Comparison of ENCODE assay signal across 12 cellular contexts in the genomic region with DNA sequence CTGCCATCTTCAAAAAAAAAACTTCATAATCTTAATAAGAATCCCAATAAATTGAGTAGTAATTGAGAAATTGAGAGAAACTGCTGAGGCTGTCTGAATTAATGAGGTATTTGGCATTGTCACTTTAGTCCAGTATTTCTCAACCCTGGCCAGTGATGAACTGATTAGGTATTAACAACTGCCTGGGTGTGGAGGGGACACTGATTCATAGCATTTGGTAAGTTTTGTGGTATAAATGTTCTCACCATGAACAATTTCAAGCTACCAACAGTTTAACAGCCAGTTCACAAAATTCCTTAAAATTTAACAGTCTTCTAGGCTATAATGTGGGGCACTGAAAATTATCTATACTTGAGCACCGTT. TPM values are rescaled to one million over a fixed set of nuclear protein-coding genes. Genes with fewer than 3 reads are reported as not detected.
DNase-seq lines count a peak whose midpoint lies in the region; ATAC-seq and TF ChIP-seq lines count a peak whose summit lies in the region.
"Had no signal": no experiment of that assay in that cellular context is flagged by ENCODE, and none has a peak within 500 bp of the region (broad histone marks: within the 10 kb centered on the region; RNA-seq: fewer than 3 reads in every experiment).

No MANE protein-coding gene starts in this region.

- peak overlapping the region in 1 of 2 experiments; percentile 42; a peak in 2 of 4 replicates for H3K27ac ChIP-seq in SK-N-SH (ENCODE audit: low read depth in 2 of 2, low read length in 1 of 2)
- peak overlapping the region; percentile 4 to 87 for H3K27ac ChIP-seq in coronary artery
- peak overlapping the region; percentile 93 for H3K27ac ChIP-seq in mesenchymal stem cell (ENCODE audit: low read length, poor library complexity, severe bottlenecking)
- H3K27ac ChIP-seq in vagina = no peak overlapping the region
- H3K27ac ChIP-seq: 22Rv1, VCaP had no signal

- TF ChIP-seq EP300 in SK-N-SH (IDR thresholded peaks at IDR 0.05; ENCODE audit: borderline replicate concordance in 1 of 2, low read depth in 1 of 2, low read length in 1 of 2) = no peak

- no peak overlapping the region for H2BK5ac ChIP-seq in mesenchymal stem cell (ENCODE audit: low read depth, low read length, poor library complexity, severe bottlenecking)

- no peaks in the 10 kb centered on the region for H3K9me2 ChIP-seq in SK-N-SH

- peak overlapping the region; percentile 65 for H3K4me2 ChIP-seq in SK-N-SH
- H3K4me2 ChIP-seq in mesenchymal stem cell (ENCODE audit: low read length, poor library complexity, severe bottlenecking) = no peak overlapping the region

- H3K79me1 ChIP-seq in mesenchymal stem cell (replicated peaks; ENCODE audit: low read length, poor library complexity, severe bottlenecking) = peaks cover 15% of the 10 kb centered on the region

- peak overlapping the region in 1 of 2 experiments; percentile 13; a peak in 1 of 4 replicates for H3K4me3 ChIP-seq in SK-N-SH (ENCODE audit: low read depth in 2 of 2, low read length in 1 of 2)
- H3K4me3 ChIP-seq in coronary artery = peak overlapping the region; percentile 65
- H3K4me3 ChIP-seq in mesenchymal stem cell (ENCODE audit: insufficient read depth in 1 of 2, low read depth in 1 of 2, low read length in 2 of 2) = peak overlapping the region in 1 of 2 experiments; percentile 73
- H3K4me3 ChIP-seq in vagina = peak overlapping the region; percentile 36 to 42

- H3K27me3 ChIP-seq in SK-N-SH (ENCODE audit: insufficient read depth) = no peaks in the 10 kb centered on the region
- no peaks in the 10 kb centered on the region for H3K27me3 ChIP-seq in mesenchymal stem cell (ENCODE audit: control insufficient read depth in 1 of 2, insufficient read depth in 1 of 2, low read length in 2 of 2)
- H3K27me3 ChIP-seq in vagina = no peaks in the 10 kb centered on the region

- no peak for ATAC-seq in SK-N-SH treated with all-trans-retinoic acid at 6 μM for 48 hours
- no peak for ATAC-seq in GM18505 (IDR thresholded peaks at IDR 0.05; ENCODE audit: unreplicated experiment)

- H3K9me3 ChIP-seq in SK-N-SH = no peaks in the 10 kb centered on the region
- peaks cover 8% of the 10 kb centered on the region for H3K9me3 ChIP-seq in mesenchymal stem cell (ENCODE audit: control insufficient read depth, low read length)
- H3K9me3 ChIP-seq in vagina = no peaks in the 10 kb centered on the region

- no peak overlapping the region for H3K14ac ChIP-seq in mesenchymal stem cell (ENCODE audit: low read length in 2 of 2)

- TF ChIP-seq POLR2A in vagina (IDR thresholded peaks at IDR 0.05) = no peak
- TF ChIP-seq POLR2A in erythroblast (IDR thresholded peaks at IDR 0.05; ENCODE audit: low read length) = no peak
- TF ChIP-seq POLR2A in GM18505 (IDR thresholded peaks at IDR 0.05; ENCODE audit: borderline replicate concordance, extremely low read depth, insufficient read depth, insufficient read length) = no peak

- H2BK12ac ChIP-seq in mesenchymal stem cell (ENCODE audit: low read length in 2 of 2) = no peak overlapping the region

- DNase-seq in SK-N-SH (no peak), coronary artery (ENCODE audit: low spot score) (no peak), mesenchymal stem cell (peak; percentile 63), vagina (ENCODE audit: extremely low spot score in 2 of 2) (no peak), erythroblast (lab: John Stamatoyannopoulos, UW) (no peak)
- DNase-seq in stimulated activated CD4-positive, alpha-beta T cell treated with anti-CD3 and anti-CD28 coated beads, Interleukin-4, amount 100 ng/mL, for 4 hours = no peak
- DNase-seq: GDM1, NCI-H187 treated with DMSO at 0.1 percent for 48 hours had no signal

- H3K36me3 ChIP-seq in SK-N-SH (replicated peaks in 1 of 2; ENCODE audit: control insufficient read depth in 1 of 2, insufficient read depth in 2 of 2, low read length in 1 of 2) (no peaks in the 10 kb centered on the region), mesenchymal stem cell (ENCODE audit: control insufficient read depth in 1 of 2, insufficient read depth in 2 of 2, low read depth in 1 of 2, low read length in 2 of 2) (no peaks in the 10 kb centered on the region), vagina (no peaks in the 10 kb centered on the region)

- no peak overlapping the region for H3K4ac ChIP-seq in mesenchymal stem cell (ENCODE audit: low read depth in 1 of 2, low read length in 2 of 2)

- H2AFZ ChIP-seq in SK-N-SH (ENCODE audit: low read depth) (peak overlapping the region; percentile 33), mesenchymal stem cell (ENCODE audit: low read depth, low read length) (no peak overlapping the region)

- H4K8ac ChIP-seq in mesenchymal stem cell (ENCODE audit: low read length) = no peak overlapping the region

- H2BK120ac ChIP-seq in mesenchymal stem cell (ENCODE audit: low read depth, low read length) = no peak overlapping the region

- H3K79me2 ChIP-seq in SK-N-SH (ENCODE audit: insufficient read depth) = peaks cover 19% of the 10 kb centered on the region

- peaks cover 11 to 22% of the 10 kb centered on the region in 2 experiments for H3K4me1 ChIP-seq in SK-N-SH (ENCODE audit: control insufficient read depth in 1 of 2, insufficient read depth in 2 of 2, low read depth in 1 of 2, low read length in 1 of 2)
- H3K4me1 ChIP-seq in mesenchymal stem cell (ENCODE audit: control insufficient read depth, insufficient read depth, low read depth, low read length) = peaks cover 13% of the 10 kb centered on the region
- peaks cover 11% of the 10 kb centered on the region for H3K4me1 ChIP-seq in vagina

- peaks cover 7% of the 10 kb centered on the region for H3F3A ChIP-seq in SK-N-SH (replicated peaks; ENCODE audit: insufficient read depth)

- CTCF ChIA-PET in SK-N-SH (lab: Yijun Ruan, JAX) = interaction anchor here (0.6 kb wide), 1 partner anchor 864 kb away, joined by 3 read pairs; no protein-coding TSS in a partner anchor

- TF ChIP-seq CTCF in SK-N-SH (IDR thresholded peaks at IDR 0.05) (no peak), coronary artery (IDR thresholded peaks at IDR 0.05) (no peak), vagina (IDR thresholded peaks at IDR 0.05) (no peak)

- no peak overlapping the region for H4K91ac ChIP-seq in mesenchymal stem cell (ENCODE audit: low read length)

- 90% methylated on average over 1 of the region's 1 CpG for WGBS in SK-N-SH (ENCODE audit: low lambda C conversion rate)
- WGBS in mesenchymal stem cell = no CpG with 5 or more reads among the region's 1 CpG

- no peak overlapping the region for H2BK15ac ChIP-seq in mesenchymal stem cell (ENCODE audit: low read depth, poor library complexity, severe bottlenecking)

- peak overlapping the region; percentile 29; the same call in 1 of the 2 replicates for H3K9ac ChIP-seq in SK-N-SH
- peak overlapping the region; percentile 85 for H3K9ac ChIP-seq in mesenchymal stem cell (ENCODE audit: low read length)

- H4K20me1 ChIP-seq in SK-N-SH (ENCODE audit: insufficient read depth) = no peaks in the 10 kb centered on the region

- TF ChIP-seq RAD21 in SK-N-SH (IDR thresholded peaks at IDR 0.05; ENCODE audit: low read length) = no peak

- H3K18ac ChIP-seq in mesenchymal stem cell (ENCODE audit: low read depth in 1 of 2, low read length in 2 of 2) = no peak overlapping the region

- no peak overlapping the region for H2AK5ac ChIP-seq in mesenchymal stem cell (ENCODE audit: low read length, severe bottlenecking)

- POLR2A ChIA-PET in SK-N-SH (lab: Yijun Ruan, JAX) = no interaction called here

- intact Hi-C loops in vagina (cut with DNase I) = no loop called here

- H3K23ac ChIP-seq in mesenchymal stem cell (ENCODE audit: low read length in 2 of 2) = no peak overlapping the region

TF ChIP-seq in SK-N-SH, 30 proteins besides CTCF, POLR2A, EP300 and RAD21 (continues in another document):
- TF ChIP-seq GABPA (IDR thresholded peaks at IDR 0.05; ENCODE audit: low read depth) (no peak), NFIC (IDR thresholded peaks at IDR 0.05; ENCODE audit: borderline replicate concordance) (no peak)

TF ChIP-seq in SK-N-SH treated with all-trans-retinoic acid at 6 μM for 48 hours, 23 proteins besides CTCF, POLR2A, EP300 and RAD21 (continues in another document):
- TF ChIP-seq POU6F1 (CRISPR knock-in tag; IDR thresholded peaks at IDR 0.05; ENCODE audit: borderline replicate concordance, low read depth) = no peak
- TF ChIP-seq, protein P1, sequence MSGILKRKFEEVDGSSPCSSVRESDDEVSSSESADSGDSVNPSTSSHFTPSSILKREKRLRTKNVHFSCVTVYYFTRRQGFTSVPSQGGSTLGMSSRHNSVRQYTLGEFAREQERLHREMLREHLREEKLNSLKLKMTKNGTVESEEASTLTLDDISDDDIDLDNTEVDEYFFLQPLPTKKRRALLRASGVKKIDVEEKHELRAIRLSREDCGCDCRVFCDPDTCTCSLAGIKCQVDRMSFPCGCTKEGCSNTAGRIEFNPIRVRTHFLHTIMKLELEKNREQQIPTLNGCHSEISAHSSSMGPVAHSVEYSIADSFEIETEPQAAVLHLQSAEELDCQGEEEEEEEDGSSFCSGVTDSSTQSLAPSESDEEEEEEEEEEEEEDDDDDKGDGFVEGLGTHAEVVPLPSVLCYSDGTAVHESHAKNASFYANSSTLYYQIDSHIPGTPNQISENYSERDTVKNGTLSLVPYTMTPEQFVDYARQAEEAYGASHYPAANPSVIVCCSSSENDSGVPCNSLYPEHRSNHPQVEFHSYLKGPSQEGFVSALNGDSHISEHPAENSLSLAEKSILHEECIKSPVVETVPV (CRISPR knock-in tag; IDR thresholded peaks at IDR 0.05) = no peak

RNA-seq across cellular contexts. Expression of gene GPC6, which starts 18.3 kb away (rescaled TPM):
- 6.5 and 6.7 TPM in 2 replicates for polyA plus RNA-seq in SK-N-SH (2012; rRNA removed)
- polyA plus RNA-seq in SK-N-SH (2012; cell fraction: cytosol; rRNA removed) = 6.6 and 7.3 TPM in 2 replicates
- polyA plus RNA-seq in SK-N-SH (2012; cell fraction: nucleus; rRNA removed) = 2.0 and 5.7 TPM in 2 replicates
- polyA plus RNA-seq in mesenchymal stem cell (2013, experiment 1 of 2) = 61.0 TPM
- polyA plus RNA-seq in mesenchymal stem cell (2013, experiment 2 of 2) = 61.3 TPM
- 13.8 TPM for total RNA-seq in vagina
